8 cellular contexts compared by ENCODE assay signal in the genomic region with DNA sequence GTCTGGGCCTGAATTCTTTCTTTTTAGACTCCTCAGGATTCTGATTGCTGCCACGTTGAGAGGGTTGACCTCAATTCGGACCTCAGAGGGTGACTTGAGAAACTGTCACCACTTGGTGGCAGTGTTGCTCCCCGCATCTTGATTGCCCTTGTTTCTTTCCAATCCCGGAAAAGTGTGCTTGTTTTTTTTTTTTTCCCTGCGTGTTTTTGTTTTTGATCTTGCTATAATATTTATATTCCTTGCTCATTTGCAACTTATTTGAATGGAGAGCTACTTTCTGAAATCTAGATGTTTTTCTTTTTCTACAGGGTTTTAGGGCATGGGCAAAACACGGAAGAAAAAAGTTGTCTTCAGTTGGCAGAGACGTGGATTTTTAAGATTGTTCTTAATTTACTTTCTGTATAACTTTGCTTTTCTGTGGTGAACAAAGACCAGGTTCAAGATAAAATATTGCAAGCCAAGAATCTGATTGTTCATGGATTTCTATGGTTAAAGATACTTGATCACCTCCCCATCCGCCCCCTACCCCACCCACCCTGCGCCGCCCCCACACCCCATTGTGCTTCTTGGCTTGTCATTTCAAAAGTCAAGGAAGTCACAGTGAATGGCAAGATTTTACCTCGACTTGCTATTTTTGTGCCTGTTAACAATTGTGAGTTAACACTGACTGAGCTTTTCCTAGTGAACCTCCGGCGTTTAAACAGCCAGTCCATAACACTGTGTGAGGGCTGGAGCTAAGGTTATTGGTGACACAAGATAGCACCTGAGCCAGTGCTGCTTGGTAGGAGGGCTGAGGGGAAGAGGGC.
DNase-seq lines count a peak whose midpoint lies in the region; ATAC-seq and TF ChIP-seq lines count a peak whose summit lies in the region.

No MANE protein-coding gene starts in this region.

- H3K27me3 ChIP-seq in GM23248 (replicated peaks; ENCODE audit: insufficient read depth): no peaks in the 10 kb centered on the region

- H3F3A ChIP-seq in GM23248 (ENCODE audit: insufficient read depth): no peaks in the 10 kb centered on the region

- TF ChIP-seq CTCF in CD14-positive monocyte (IDR thresholded peaks at IDR 0.05) (peak; percentile 90), chondrocyte (IDR thresholded peaks at IDR 0.05) (peak; percentile 98)

- intact Hi-C loops in CD14-positive monocyte (cut with micrococcal nuclease): loop anchor here (1.0 to 10.0 kb wide), 6 partner anchors 21 to 669 kb away; no protein-coding TSS in a partner anchor

- H3K4me1 ChIP-seq in GM23248 (ENCODE audit: insufficient read depth): no peaks in the 10 kb centered on the region

- H3K36me3 Mint-ChIP-seq in CD14-positive monocyte (peaks cover 56 to 70% of the 10 kb centered on the region in 2 donors), chondrocyte (ENCODE audit: low read depth) (peaks cover 4% of the 10 kb centered on the region)

- H3K9me3 ChIP-seq in GM23248 (ENCODE audit: low read depth): no peaks in the 10 kb centered on the region

- peak overlapping the region in 6 of 7 donors; percentile 0 to 91 (median 86) for H3K27ac Mint-ChIP-seq in CD14-positive monocyte
- peak overlapping the region; percentile 59 for H3K27ac Mint-ChIP-seq in chondrocyte (ENCODE audit: unreplicated experiment)

- peak overlapping the region; percentile 78 for H2AFZ ChIP-seq in GM23248

- no peaks in the 10 kb centered on the region for H3K36me3 ChIP-seq in GM23248 (ENCODE audit: low read depth)

- WGBS in GM23248 (ENCODE audit: low coverage in 1 of 2, low lambda C conversion rate in 2 of 2, missing lambda C conversion rate in 2 of 2), 2 experiments: 24 to 28% methylated on average over 13 of the region's 13 CpGs

- no peak for DNase-seq in CD14-positive monocyte (ENCODE audit: low spot score)
- DNase-seq in GM23248: peak; percentile 82
- peak; percentile 19 for DNase-seq in NCI-H2107 treated with DMSO at 0.1 percent for 48 hours (lab: John Stamatoyannopoulos, UW; ENCODE audit: unreplicated experiment)
- DNase-seq in activated CD4-positive, alpha-beta T cell treated with anti-CD3 and anti-CD28 coated beads for 1 hour: peak; percentile 41
- DNase-seq in chondrocyte (ENCODE audit: low spot score): no peak
- DNase-seq in left lobe of liver (ENCODE audit: low spot score): peak; percentile 78
- peak; percentile 63 for DNase-seq in stimulated activated CD4-positive, alpha-beta T cell treated with anti-CD3 and anti-CD28 coated beads, Interleukin-4, amount 100 ng/mL, for 1 hour

- H3K4me2 ChIP-seq in GM23248 (ENCODE audit: unreplicated experiment): peak overlapping the region; percentile 77

- H3K9ac ChIP-seq in GM23248: peak overlapping the region; percentile 79

- no peaks in the 10 kb centered on the region for H4K20me1 ChIP-seq in GM23248 (ENCODE audit: insufficient read depth)

- H3K4me3 Mint-ChIP-seq in CD14-positive monocyte (peak overlapping the region; percentile 78 to 89), chondrocyte (ENCODE audit: unreplicated experiment) (peak overlapping the region; percentile 69)

- H3K27me3 Mint-ChIP-seq in CD14-positive monocyte (ENCODE audit: low read depth in 3 of 3) (no peaks in the 10 kb centered on the region), chondrocyte (ENCODE audit: low read depth) (no peaks in the 10 kb centered on the region)

- H3K27ac ChIP-seq in GM23248: no peak overlapping the region

- H3K9me2 ChIP-seq in GM23248 (ENCODE audit: insufficient read depth): no peaks in the 10 kb centered on the region

- in situ Hi-C loops in GM23248 (cut with MboI): loop anchor here (10.0 to 25.0 kb wide), 2 partner anchors 450 to 613 kb away; no protein-coding TSS in a partner anchor

- peak overlapping the region; percentile 69 for H3K4me3 ChIP-seq in GM23248

- ATAC-seq in left lobe of liver (peak; percentile 95), HG02759 (IDR thresholded peaks at IDR 0.05; ENCODE audit: unreplicated experiment) (no peak)

- no peaks in the 10 kb centered on the region for H3K79me2 ChIP-seq in GM23248 (ENCODE audit: insufficient read depth)

- H3K9me3 Mint-ChIP-seq in CD14-positive monocyte: no peaks in the 10 kb centered on the region
- no peaks in the 10 kb centered on the region for H3K9me3 Mint-ChIP-seq in chondrocyte (ENCODE audit: low read depth)

- H3K4me1 Mint-ChIP-seq in CD14-positive monocyte: peaks cover 11% of the 10 kb centered on the region
- peaks cover 44% of the 10 kb centered on the region for H3K4me1 Mint-ChIP-seq in chondrocyte (ENCODE audit: low read depth)

Comparison
In these comparisons a context has a peak if more than half of its experiments do, and no peak if none do; other contexts are left out.
1. DNase-seq: peak in GM23248 (single experiment), NCI-H2107 treated with DMSO at 0.1 percent for 48 hours (single experiment), activated CD4-positive, alpha-beta T cell treated with anti-CD3 and anti-CD28 coated beads for 1 hour (single experiment), left lobe of liver (single experiment) and stimulated activated CD4-positive, alpha-beta T cell treated with anti-CD3 and anti-CD28 coated beads, Interleukin-4, amount 100 ng/mL, for 1 hour (single experiment); none in CD14-positive monocyte (single experiment) and chondrocyte (single experiment).